ENCODE assay signal across 1 cellular context in genomic region chr17:76027159-76027839, GRCh38.
TF ChIP-seq lines count a peak whose summit lies in the region.

TSS of gene EVPL (minus strand) at chr17:76027306. CDS start at chr17:76027198, 108 bp downstream.

TF ChIP-seq in A549, 52 proteins besides CTCF, POLR2A, EP300 and RAD21 (continued from another document):
- TF ChIP-seq PBX3 (IDR thresholded peaks at IDR 0.05) (no peak), BCL3 (IDR thresholded peaks at IDR 0.05) (peak; percentile 35; the same call in 1 of the 3 replicates)
TF ChIP-seq in A549: peak in this region for 3.
